21 cellular contexts compared by ENCODE assay signal in the genomic region with DNA sequence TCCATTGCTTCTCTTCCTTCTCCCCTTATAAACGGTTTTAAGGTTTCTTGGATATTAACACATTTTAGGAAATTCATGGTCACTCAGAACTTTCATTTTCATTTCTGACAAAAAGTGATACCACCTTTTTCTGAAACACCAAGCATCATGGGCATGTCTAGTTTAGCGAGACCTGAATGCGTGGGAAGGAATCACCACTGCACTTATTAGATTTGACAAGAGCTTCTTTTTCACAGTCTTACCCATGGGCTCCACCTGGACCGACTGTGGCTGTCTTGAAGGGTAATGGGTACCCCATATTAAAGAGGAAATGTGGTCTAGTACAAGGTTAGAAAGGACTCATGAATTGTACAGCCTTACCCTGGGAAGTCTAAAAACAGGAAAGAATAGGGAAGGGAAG.
DNase-seq lines count a peak whose midpoint lies in the region; ATAC-seq, FAIRE-seq and TF ChIP-seq lines count a peak whose summit lies in the region.
"Had no signal": no experiment of that assay in that cellular context is flagged by ENCODE, and none has a peak within 500 bp of the region (broad histone marks: within the 10 kb centered on the region; RNA-seq: fewer than 3 reads in every experiment).

No MANE protein-coding gene starts in this region.

- H3K27ac ChIP-seq in uterus, result no peak overlapping the region
- H3K27ac ChIP-seq: SJCRH30 had no signal

- no peak for ATAC-seq in natural killer cell treated with Interleukin-12 subunit alpha and Interleukin-12 subunit beta and Interleukin-15 and Interleukin-18, amount 100 ng/mL, for 72 hours
- ATAC-seq in natural killer cell, result no peak
- ATAC-seq in HG02571 (IDR thresholded peaks at IDR 0.05; ENCODE audit: unreplicated experiment), result peak; percentile 79
- peak; percentile 78 for ATAC-seq in HG03520 (IDR thresholded peaks at IDR 0.05; ENCODE audit: unreplicated experiment)
- ATAC-seq: HepG2 had no signal

- no peak for TF ChIP-seq POLR2A in uterus (IDR thresholded peaks at IDR 0.05)

- no peak overlapping the region for H3K27ac Mint-ChIP-seq in natural killer cell treated with Interleukin-12 subunit alpha and Interleukin-12 subunit beta and Interleukin-15 and Interleukin-18, amount 100 ng/mL, for 72 hours
- H3K27ac Mint-ChIP-seq in natural killer cell, result no peak overlapping the region
- H3K27ac Mint-ChIP-seq in activated T-helper 2 cell treated with anti-CD3 and anti-CD28 coated beads, Interferon-gamma antibody, Interleukin-2, Interleukin-4, amounts not matched to agents 10 μg/mL and 5 μg/mL and 100 μg/mL, durations not matched to agents 14 hours and 24 hours and 36 hours, result no peak overlapping the region
- H3K27ac Mint-ChIP-seq: CD14-positive monocyte had no signal

- no peaks in the 10 kb centered on the region for H3K4me1 ChIP-seq in uterus
- H3K4me1 ChIP-seq: Caco-2 had no signal

- peaks cover 11% of the 10 kb centered on the region for H3K36me3 Mint-ChIP-seq in natural killer cell treated with Interleukin-12 subunit alpha and Interleukin-12 subunit beta and Interleukin-15 and Interleukin-18, amount 100 ng/mL, for 72 hours
- peaks cover 12% of the 10 kb centered on the region for H3K36me3 Mint-ChIP-seq in natural killer cell
- H3K36me3 Mint-ChIP-seq in activated T-helper 2 cell treated with anti-CD3 and anti-CD28 coated beads, Interferon-gamma antibody, Interleukin-2, Interleukin-4, amounts not matched to agents 10 μg/mL and 5 μg/mL and 100 μg/mL, durations not matched to agents 14 hours and 24 hours and 36 hours (ENCODE audit: low read depth), result no peaks in the 10 kb centered on the region
- H3K36me3 Mint-ChIP-seq: CD14-positive monocyte had no signal

- peaks cover 9 to 24% of the 10 kb centered on the region in 2 donors for H3K27me3 Mint-ChIP-seq in natural killer cell treated with Interleukin-12 subunit alpha and Interleukin-12 subunit beta and Interleukin-15 and Interleukin-18, amount 100 ng/mL, for 72 hours
- peaks cover 21 to 45% of the 10 kb centered on the region in 2 donors for H3K27me3 Mint-ChIP-seq in natural killer cell (ENCODE audit: low read depth in 2 of 2)
- H3K27me3 Mint-ChIP-seq in activated T-helper 2 cell treated with anti-CD3 and anti-CD28 coated beads, Interferon-gamma antibody, Interleukin-2, Interleukin-4, amounts not matched to agents 10 μg/mL and 5 μg/mL and 100 μg/mL, durations not matched to agents 14 hours and 24 hours and 36 hours (ENCODE audit: low read depth), result no peaks in the 10 kb centered on the region

- H3K36me3 ChIP-seq in uterus, result no peaks in the 10 kb centered on the region
- H3K36me3 ChIP-seq: SJCRH30 had no signal

- no peaks in the 10 kb centered on the region for H3K4me1 Mint-ChIP-seq in natural killer cell treated with Interleukin-12 subunit alpha and Interleukin-12 subunit beta and Interleukin-15 and Interleukin-18, amount 100 ng/mL, for 72 hours (ENCODE audit: low read depth in 2 of 2)
- H3K4me1 Mint-ChIP-seq in natural killer cell, result no peaks in the 10 kb centered on the region
- peaks cover 3% of the 10 kb centered on the region for H3K4me1 Mint-ChIP-seq in activated T-helper 2 cell treated with anti-CD3 and anti-CD28 coated beads, Interferon-gamma antibody, Interleukin-2, Interleukin-4, amounts not matched to agents 10 μg/mL and 5 μg/mL and 100 μg/mL, durations not matched to agents 14 hours and 24 hours and 36 hours (ENCODE audit: low read depth)
- H3K4me1 Mint-ChIP-seq: CD14-positive monocyte had no signal

- H3K27me3 ChIP-seq in uterus, result no peaks in the 10 kb centered on the region
- H3K27me3 ChIP-seq: SJCRH30 had no signal

- H3K4me3 Mint-ChIP-seq in natural killer cell treated with Interleukin-12 subunit alpha and Interleukin-12 subunit beta and Interleukin-15 and Interleukin-18, amount 100 ng/mL, for 72 hours, result peak overlapping the region; percentile 3
- H3K4me3 Mint-ChIP-seq in natural killer cell, result no peak overlapping the region
- no peak overlapping the region for H3K4me3 Mint-ChIP-seq in activated T-helper 2 cell treated with anti-CD3 and anti-CD28 coated beads, Interferon-gamma antibody, Interleukin-2, Interleukin-4, amounts not matched to agents 10 μg/mL and 5 μg/mL and 100 μg/mL, durations not matched to agents 14 hours and 24 hours and 36 hours (ENCODE audit: low read depth)
- H3K4me3 Mint-ChIP-seq: CD14-positive monocyte had no signal

- H3K4me3 ChIP-seq in uterus, result no peak overlapping the region
- H3K4me3 ChIP-seq: SJCRH30 had no signal

- intact Hi-C loops in natural killer cell (cut with micrococcal nuclease) (no loop called here), uterus (cut with DNase I; ENCODE audit: low total_unique reads) (no loop called here)
- intact Hi-C loops in activated T-helper 2 cell treated with anti-CD3 and anti-CD28 coated beads, Interferon-gamma antibody, Interleukin-2, Interleukin-4, amounts not matched to agents 10 μg/mL and 5 μg/mL and 100 μg/mL, durations not matched to agents 14 hours and 24 hours and 36 hours (cut with micrococcal nuclease), result no loop called here

- TF ChIP-seq CTCF in natural killer cell (IDR thresholded peaks at IDR 0.05), result no peak
- no peak for TF ChIP-seq CTCF in uterus (IDR thresholded peaks at IDR 0.05)

- DNase-seq in natural killer cell treated with Interleukin-12 subunit alpha and Interleukin-12 subunit beta and Interleukin-15 and Interleukin-18, amount 100 ng/mL, for 72 hours (ENCODE audit: low spot score), result no peak
- no peak for DNase-seq in natural killer cell
- no peak for DNase-seq in mesenteric fat pad (ENCODE audit: low spot score)
- DNase-seq in RCC 7860 (ENCODE audit: low spot score), result no peak
- no peak for DNase-seq in uterus
- no peak for DNase-seq in activated T-helper 2 cell treated with anti-CD3 and anti-CD28 coated beads, Interferon-gamma antibody, Interleukin-2, Interleukin-4, amounts not matched to agents 10 μg/mL and 5 μg/mL and 100 μg/mL, durations not matched to agents 14 hours and 24 hours and 36 hours (ENCODE audit: low spot score)
- DNase-seq: 8988T, Caco-2, DMS153, GDM1, KBM-7, MV-4-11, NCI-H2029 treated with DMSO at 0.1 percent for 48 hours, NCI-H2171, NCI-H526, SJCRH30 had no signal

- no peak for FAIRE-seq in RCC 7860 (lab: Jason Lieb, UNC)
- FAIRE-seq: GM12891, HepG2 had no signal

- H3K9me3 Mint-ChIP-seq in natural killer cell treated with Interleukin-12 subunit alpha and Interleukin-12 subunit beta and Interleukin-15 and Interleukin-18, amount 100 ng/mL, for 72 hours, result peaks cover 8% of the 10 kb centered on the region
- peaks cover 2 to 3% of the 10 kb centered on the region in 2 donors for H3K9me3 Mint-ChIP-seq in natural killer cell
- peaks cover 8% of the 10 kb centered on the region for H3K9me3 Mint-ChIP-seq in activated T-helper 2 cell treated with anti-CD3 and anti-CD28 coated beads, Interferon-gamma antibody, Interleukin-2, Interleukin-4, amounts not matched to agents 10 μg/mL and 5 μg/mL and 100 μg/mL, durations not matched to agents 14 hours and 24 hours and 36 hours

- no peaks in the 10 kb centered on the region for H3K9me3 ChIP-seq in uterus
- H3K9me3 ChIP-seq: Caco-2, SJCRH30 had no signal

Comparison
In these comparisons a context has a peak if more than half of its experiments do, and no peak if none do; other contexts are left out.
1. ATAC-seq: peak in HG02571 (single experiment) and HG03520 (single experiment); none in natural killer cell treated with Interleukin-12 subunit alpha and Interleukin-12 subunit beta and Interleukin-15 and Interleukin-18, amount 100 ng/mL, for 72 hours (0 of 2) and natural killer cell (0 of 3).